17 cellular contexts compared by ENCODE assay signal in the genomic region with DNA sequence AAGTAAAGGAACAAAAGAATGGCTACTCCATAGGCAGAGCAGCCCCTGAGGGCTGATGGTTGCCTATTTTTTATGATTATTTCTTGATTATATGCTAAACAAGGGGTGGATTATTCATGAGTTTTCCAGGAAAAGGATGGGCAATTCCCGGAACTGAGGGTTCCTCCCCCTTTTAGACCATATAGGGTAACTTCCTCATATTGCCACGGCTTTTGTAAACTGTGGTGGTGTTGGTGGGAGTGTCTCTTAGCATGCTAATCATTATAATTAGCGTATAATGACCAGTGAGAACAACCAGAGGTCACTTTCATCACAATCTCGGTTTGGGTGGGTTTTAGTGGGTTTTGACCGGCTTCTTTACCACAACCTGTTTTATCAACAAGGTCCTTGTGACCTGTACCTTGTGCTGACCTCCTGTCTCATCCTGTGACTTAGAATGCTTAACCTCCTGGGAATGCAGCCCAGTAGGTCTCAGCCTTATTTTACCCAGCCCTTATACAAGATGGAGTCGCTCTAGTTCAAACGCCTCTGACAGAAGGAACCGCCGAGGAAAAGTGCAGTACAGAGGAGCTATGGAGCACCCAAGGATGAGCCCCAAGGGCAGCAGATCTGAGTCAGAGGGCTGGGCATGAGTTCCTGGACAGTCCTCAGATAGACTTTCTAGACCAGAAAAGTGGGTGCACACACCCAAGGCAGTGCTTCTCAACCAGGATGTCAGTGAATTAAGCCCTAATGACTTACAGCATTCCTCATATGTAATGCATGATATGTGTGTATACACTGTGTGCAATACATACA.
"Had no signal": no experiment of that assay in that cellular context is flagged by ENCODE, and none has a peak within 500 bp of the region (broad histone marks: within the 10 kb centered on the region; RNA-seq: fewer than 3 reads in every experiment).

No MANE protein-coding gene starts in this region.

- DNase-seq: activated CD4-positive, alpha-beta T cell treated with anti-CD3 and anti-CD28 coated beads, Interleukin-2, amount 10 ng/mL, durations not matched to agents 7 days and 5 days; activated CD4-positive, CD25-positive, alpha-beta regulatory T cell; activated CD8-positive, alpha-beta memory T cell treated with anti-CD3 and anti-CD28 coated beads for 24 hours; activated naive CD4-positive, alpha-beta T cell treated with Interleukin-2 at 50 U/mL for 16 hours; effector CD8-positive, alpha-beta T cell; glutamatergic neuron; immature natural killer cell; left cardiac atrium; mammary epithelial cell; natural killer cell; nucleus accumbens; sigmoid colon; stimulated activated CD4-positive, alpha-beta T cell treated with anti-CD3 and anti-CD28 coated beads, Interleukin-12 subunit alpha, Interleukin-12 subunit beta, amount 100 ng/mL, for 4 hours; stimulated activated CD4-positive, alpha-beta T cell treated with anti-CD3 and anti-CD28 coated beads, Interleukin-2, amount 100 ng/mL, for 48 hours; stimulated activated naive CD4-positive, alpha-beta T cell treated with Interleukin-2 at 50 U/mL for 16 hours; T-helper 1 cell; upper lobe of left lung had no signal

- H3K4me3 ChIP-seq: sigmoid colon, upper lobe of left lung had no signal

- H3K27ac ChIP-seq: sigmoid colon, upper lobe of left lung had no signal

- H3K36me3 ChIP-seq: sigmoid colon, upper lobe of left lung had no signal

- H3K27me3 ChIP-seq: sigmoid colon, upper lobe of left lung had no signal

- H3K9me3 ChIP-seq: sigmoid colon, upper lobe of left lung had no signal
